Comparison of ENCODE assay signal across 8 cellular contexts in genomic region chr2:218406209-218406948, GRCh38. TPM values are rescaled to one million over a fixed set of nuclear protein-coding genes. Genes with fewer than 3 reads are reported as not detected.
A peak's percentile ranks its signal among the peaks of the same experiment; 100 is the strongest.
DNase-seq lines count a peak whose midpoint lies in the region; TF ChIP-seq lines count a peak whose summit lies in the region.

No MANE protein-coding gene starts in this region.

- H3K4me3 ChIP-seq in MG63 = peak overlapping the region; percentile 42
- H3K4me3 ChIP-seq in stomach = peak overlapping the region; percentile 43 to 52 (median 44)

- H3K4me1 ChIP-seq in stomach = peaks cover 53 to 65% (median 64%) of the 10 kb centered on the region in 4 donors

- WGBS in stomach, 5 donors = 0 to 2% (median 0%) methylated on average over 28 to 56 of the region's 56 CpGs

- H3K27me3 ChIP-seq in MG63 (no peaks in the 10 kb centered on the region), stomach (no peaks in the 10 kb centered on the region)

- peaks cover 24% of the 10 kb centered on the region for H3K4me1 Mint-ChIP-seq in neural crest cell

- H3K27ac Mint-ChIP-seq in neural crest cell (ENCODE audit: unreplicated experiment) = peak overlapping the region; percentile 92

- DNase-seq in GF-D8 (lab: John Stamatoyannopoulos, UW) (peak; percentile 90), HCEC 1CT (peak; percentile 96), MG63 (peak; percentile 97), fibroblast of the conjunctiva (ENCODE audit: low read depth) (peak; percentile 95), neural crest cell (ENCODE audit: low read depth, low spot score) (peak; percentile 95), stomach (peak; percentile 97)
- peak; percentile 96 for DNase-seq in activated effector memory CD4-positive, alpha-beta T cell treated with anti-CD3 and anti-CD28 coated beads, Interleukin-2, amount 50 U/mL, for 16 hours

- TF ChIP-seq POLR2A in Raji (IDR thresholded peaks at IDR 0.05; ENCODE audit: insufficient read depth, low read depth, low read length) (peak; percentile 59), stomach (IDR thresholded peaks at IDR 0.05) (peak in 1 of 4 donors; percentile 9)

- no peaks in the 10 kb centered on the region for H3K27me3 Mint-ChIP-seq in neural crest cell (ENCODE audit: low read depth)

- intact Hi-C loops in stomach (cut with DNase I; ENCODE audit: low total_unique reads) = no loop called here

- peak overlapping the region; percentile 86 for H3K4me3 Mint-ChIP-seq in neural crest cell

- TF ChIP-seq EP300 in stomach (IDR thresholded peaks at IDR 0.05) = no peak

- no peaks in the 10 kb centered on the region for H3K36me3 Mint-ChIP-seq in neural crest cell (ENCODE audit: low read depth)

- peak overlapping the region; percentile 86 to 100 (median 90) for H3K27ac ChIP-seq in stomach

- H3K36me3 ChIP-seq in MG63 = peaks cover 28% of the 10 kb centered on the region
- peaks cover 35 to 42% (median 40%) of the 10 kb centered on the region in 4 donors for H3K36me3 ChIP-seq in stomach

- H3K9me3 Mint-ChIP-seq in neural crest cell = no peaks in the 10 kb centered on the region

- H3K9me3 ChIP-seq in MG63 (no peaks in the 10 kb centered on the region), stomach (no peaks in the 10 kb centered on the region)

- TF ChIP-seq CTCF in neural crest cell (conservative IDR thresholded peaks at IDR 0.05) = peak; percentile 77
- peak in 5 of 7 experiments; percentile 74 to 84 (median 79) for TF ChIP-seq CTCF in stomach (IDR thresholded peaks at IDR 0.05)

RNA-seq across cellular contexts. Expression of gene CTDSP1, which starts 6.7 kb away (rescaled TPM):
- total RNA-seq in MG63 (2014; rRNA removed; shearing (Covaris generic); ENCODE audit: low replicate concordance) = 82.9 and 84.6 TPM in 2 replicates
- total RNA-seq in neural crest cell (46.4 TPM in 2 replicates), stomach (100 to 1,000 TPM in 3 of 5 donors, 10 to 100 TPM in 2; 43.3 to 188 (median 128) TPM)
- polyA plus RNA-seq in stomach = 100 to 1,000 TPM in 2 of 3 donors, 10 to 100 TPM in 1; 99.8 to 117 (median 100) TPM

RNA-seq across cellular contexts. Expression of gene VIL1, which starts 12.5 kb away (rescaled TPM):
- total RNA-seq in MG63 (2014; rRNA removed; shearing (Covaris generic); ENCODE audit: low replicate concordance) = not detected in 2 replicates
- total RNA-seq in neural crest cell (not detected in 2 replicates), stomach (100 to 1,000 TPM in 1 of 5 donors, 10 to 100 TPM in 2, under 1 TPM in 1, not detected in 1; 0.43 to 120 (median 12.7) TPM)
- polyA plus RNA-seq in stomach = 1 to 10 TPM in 2 of 3 donors, under 1 TPM in 1; 0.38 to 1.8 (median 1.1) TPM

RNA-seq across cellular contexts. Expression of gene SLC11A1, which starts 24.3 kb away (rescaled TPM):
- total RNA-seq in MG63 (2014; rRNA removed; shearing (Covaris generic); ENCODE audit: low replicate concordance) = 0.03 TPM in 1 of 2 replicates, not detected in the other
- 0.09 TPM in 1 of 2 replicates, not detected in the other for total RNA-seq in neural crest cell
- total RNA-seq in stomach = 10 to 100 TPM in 3 of 5 donors, 1 to 10 TPM in 1, not detected in 1; 8.9 to 20.4 (median 16.9) TPM
- polyA plus RNA-seq in stomach = 1 to 10 TPM; 4.2 to 4.7 (median 4.5) TPM

RNA-seq across cellular contexts. Expression of gene CATIP, which starts 49.7 kb away (rescaled TPM):
- not detected in 2 replicates for total RNA-seq in MG63 (2014; rRNA removed; shearing (Covaris generic); ENCODE audit: low replicate concordance)
- total RNA-seq in neural crest cell = 0.30 TPM in 1 of 2 replicates, not detected in the other
- total RNA-seq in stomach = not detected
- polyA plus RNA-seq in stomach = under 1 TPM; 0.18 to 0.62 (median 0.31) TPM

Comparison
In these comparisons a context has a peak if more than half of its experiments do, and no peak if none do; other contexts are left out.
1. Peak in every context shown above with its lines: DNase-seq, H3K4me3 ChIP-seq and H3K27ac ChIP-seq.